In genomic region chr1:226734611-226735153, GRCh38 we compare ENCODE assay signal across 1 cellular context.
TF ChIP-seq lines count a peak whose summit lies in the region.

No MANE protein-coding gene starts in this region.

TF ChIP-seq in WTC11, 78 proteins besides CTCF, POLR2A, EP300 and RAD21 (continued from another document):
- no peak for TF ChIP-seq ATF6 (CRISPR knock-in tag; IDR thresholded peaks at IDR 0.05)
- TF ChIP-seq ZNF423 (CRISPR knock-in tag; IDR thresholded peaks at IDR 0.05), result no peak
- no peak for TF ChIP-seq IRF1 (CRISPR knock-in tag; IDR thresholded peaks at IDR 0.05)
- TF ChIP-seq JAZF1 (CRISPR knock-in tag; IDR thresholded peaks at IDR 0.05), result no peak
- no peak for TF ChIP-seq GTF2I (CRISPR knock-in tag; conservative IDR thresholded peaks at IDR 0.05)
- no peak for TF ChIP-seq ZBTB21 (CRISPR knock-in tag; IDR thresholded peaks at IDR 0.05; ENCODE audit: borderline replicate concordance)
- TF ChIP-seq ZNF281 (CRISPR knock-in tag; IDR thresholded peaks at IDR 0.05), result no peak
- no peak for TF ChIP-seq ZNF396 (CRISPR knock-in tag; IDR thresholded peaks at IDR 0.05; ENCODE audit: borderline replicate concordance)
- TF ChIP-seq ATF3 (CRISPR knock-in tag; conservative IDR thresholded peaks at IDR 0.05), result no peak
- TF ChIP-seq MAX (CRISPR knock-in tag; IDR thresholded peaks at IDR 0.05), result no peak
